In the genomic region with DNA sequence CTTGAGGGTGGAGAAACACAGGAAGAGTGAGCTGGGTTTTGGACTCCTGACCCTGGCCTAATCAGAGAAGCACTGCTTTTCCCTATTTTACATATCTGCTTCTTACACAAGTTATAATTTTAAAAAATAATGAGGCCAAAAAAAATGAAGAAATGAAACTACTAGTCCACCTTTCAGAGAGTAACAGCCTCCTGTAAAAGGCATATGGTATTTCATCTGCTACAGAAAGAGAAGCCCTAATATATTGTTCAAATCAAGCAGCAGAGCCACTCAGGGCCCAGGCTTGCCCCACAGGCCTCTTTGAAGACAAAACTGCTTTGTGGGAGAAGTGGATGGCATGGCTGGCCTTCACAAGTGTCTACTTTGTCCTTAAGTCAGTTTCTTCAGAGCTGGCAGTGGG, we compare ENCODE assay signal across 19 cellular contexts. TPM values are rescaled to one million over a fixed set of nuclear protein-coding genes. Genes with fewer than 3 reads are reported as not detected.
A peak's percentile ranks its signal among the peaks of the same experiment; 100 is the strongest.
DNase-seq lines count a peak whose midpoint lies in the region; ATAC-seq, FAIRE-seq and TF ChIP-seq lines count a peak whose summit lies in the region.
"Had no signal": no experiment of that assay in that cellular context is flagged by ENCODE, and none has a peak within 500 bp of the region (broad histone marks: within the 10 kb centered on the region; RNA-seq: fewer than 3 reads in every experiment).

No MANE protein-coding gene starts in this region.

- no peaks in the 10 kb centered on the region for H3K79me2 ChIP-seq in GM12878 (ENCODE audit: control insufficient read depth, insufficient read depth, low read length)

- no peaks in the 10 kb centered on the region for H3K36me3 ChIP-seq in GM12878 (ENCODE audit: control insufficient read depth in 2 of 2, insufficient read depth in 2 of 2, low read length in 1 of 2)
- H3K36me3 ChIP-seq: BLaER1 treated with 17β-estradiol and CSF1 and Interleukin-3, amounts not matched to agents 10 nM and 100 nM had no signal

- no TSS peak for BruUV-seq in GM12878 (replicated peaks; lab: Mats Ljungman, UMichigan)

- TF ChIP-seq RAD21 in GM12878 (IDR thresholded peaks at IDR 0.05; ENCODE audit: insufficient read depth, low read depth, low read length): no peak

- TF ChIP-seq EP300 in GM12878 (IDR thresholded peaks at IDR 0.05; ENCODE audit: borderline replicate concordance in 1 of 2, control insufficient read depth in 1 of 2, low read depth in 2 of 2, low read length in 2 of 2): no peak

- in situ Hi-C loops in GM12878 (cut with MboI): loop anchor here (10.0 kb wide), 1 partner anchor 62 kb away; no protein-coding TSS in a partner anchor

- TF ChIP-seq POLR2A in GM12878 (IDR thresholded peaks at IDR 0.05; ENCODE audit: low read depth, low read length): no peak

- H4K20me1 ChIP-seq in GM12878 (ENCODE audit: control insufficient read depth, insufficient read depth): no peaks in the 10 kb centered on the region
- H4K20me1 ChIP-seq: BLaER1 treated with 17β-estradiol and CSF1 and Interleukin-3, amounts not matched to agents 10 nM and 100 nM had no signal

- no peak overlapping the region for H3K9ac ChIP-seq in GM12878 (ENCODE audit: control insufficient read depth, insufficient read depth, low read length)

- SMC1A ChIA-PET in GM12878 (lab: Charles Lee; ENCODE audit: uncharacterized antibody, unreplicated experiment): interaction anchor here (1.5 kb wide), 1 partner anchor 8 kb away, joined by 6 read pairs; no protein-coding TSS in a partner anchor

- H2AFZ ChIP-seq in GM12878 (ENCODE audit: control insufficient read depth, low read depth, low read length): peak overlapping the region; percentile 40

- H3K27me3 ChIP-seq in GM12878 (replicated peaks in 1 of 2; ENCODE audit: control insufficient read depth in 2 of 2, insufficient read depth in 2 of 2, low read length in 1 of 2): no peaks in the 10 kb centered on the region
- H3K27me3 ChIP-seq: BLaER1 treated with 17β-estradiol and CSF1 and Interleukin-3, amounts not matched to agents 10 nM and 100 nM had no signal

- H3K27ac ChIP-seq in GM12878 (ENCODE audit: control insufficient read depth, insufficient read depth): no peak overlapping the region; the same call in 1 of the 2 replicates
- H3K27ac ChIP-seq: BLaER1 treated with 17β-estradiol and CSF1 and Interleukin-3, amounts not matched to agents 10 nM and 100 nM; SK-N-MC had no signal

- H3K4me3 Mint-ChIP-seq in stimulated activated effector memory CD8-positive, alpha-beta T cell treated with anti-CD3 and anti-CD28 coated beads, Interleukin-12 subunit alpha, Interleukin-12 subunit beta, amount 100 ng/mL, for 72 hours: no peak overlapping the region
- H3K4me3 Mint-ChIP-seq: activated CD4-positive, alpha-beta T cell treated with anti-CD3 and anti-CD28 coated beads for 36 hours; naive thymus-derived CD4-positive, alpha-beta T cell; type B pancreatic cell had no signal

- peaks cover 2% of the 10 kb centered on the region; the same call in 1 of the 3 replicates for H3K9me3 ChIP-seq in GM12878 (replicated peaks; ENCODE audit: control insufficient read depth, insufficient read depth, low read length)

- CTCF ChIA-PET in GM12878 (lab: Yijun Ruan, JAX): no interaction called here

- ATAC-seq in GM19351 (IDR thresholded peaks at IDR 0.05; ENCODE audit: unreplicated experiment) (peak; percentile 73), HG03095 (IDR thresholded peaks at IDR 0.05; ENCODE audit: unreplicated experiment) (peak; percentile 63), GM12878 (peak; percentile 63), GM21528 (IDR thresholded peaks at IDR 0.05; ENCODE audit: low FRiP score, unreplicated experiment) (no peak)
- ATAC-seq in stimulated activated effector memory CD8-positive, alpha-beta T cell treated with anti-CD3 and anti-CD28 coated beads, Interleukin-12 subunit alpha, Interleukin-12 subunit beta, amount 100 ng/mL, for 72 hours: no peak
- ATAC-seq: activated CD4-positive, alpha-beta T cell treated with anti-CD3 and anti-CD28 coated beads for 36 hours; left ventricle myocardium superior; naive thymus-derived CD4-positive, alpha-beta T cell had no signal

- H3K9me3 Mint-ChIP-seq in stimulated activated effector memory CD8-positive, alpha-beta T cell treated with anti-CD3 and anti-CD28 coated beads, Interleukin-12 subunit alpha, Interleukin-12 subunit beta, amount 100 ng/mL, for 72 hours: no peaks in the 10 kb centered on the region
- H3K9me3 Mint-ChIP-seq: type B pancreatic cell had no signal

- H3K4me1 Mint-ChIP-seq in stimulated activated effector memory CD8-positive, alpha-beta T cell treated with anti-CD3 and anti-CD28 coated beads, Interleukin-12 subunit alpha, Interleukin-12 subunit beta, amount 100 ng/mL, for 72 hours: peaks cover 40% of the 10 kb centered on the region

- H3K4me3 ChIP-seq in GM12878: no peak overlapping the region
- H3K4me3 ChIP-seq: BLaER1 treated with 17β-estradiol and CSF1 and Interleukin-3, amounts not matched to agents 10 nM and 100 nM; SK-N-MC had no signal

- no peak for DNase-seq in GM12878 (ENCODE audit: low read depth, low spot score)
- no peak for DNase-seq in stimulated activated effector memory CD8-positive, alpha-beta T cell treated with anti-CD3 and anti-CD28 coated beads, Interleukin-12 subunit alpha, Interleukin-12 subunit beta, amount 100 ng/mL, for 72 hours (ENCODE audit: low spot score in 2 of 2)
- DNase-seq in activated CD4-positive, CD25-positive, alpha-beta regulatory T cell treated with anti-CD3 and anti-CD28 coated beads, Interleukin-2, amount 50 U/mL, for 72 hours: no peak
- DNase-seq in ecto neural progenitor cell (ENCODE audit: low spot score): no peak
- DNase-seq: activated CD4-positive, alpha-beta T cell treated with anti-CD3 and anti-CD28 coated beads for 36 hours; activated CD8-positive, alpha-beta memory T cell treated with anti-CD3 and anti-CD28 coated beads, Interleukin-2, amount 50 U/mL, for 4 hours; activated gamma-delta T cell; amygdala; left ventricle myocardium superior; naive thymus-derived CD4-positive, alpha-beta T cell; NCI-H2029 treated with DMSO at 0.1 percent for 48 hours; NCI-H510A had no signal

- TF ChIP-seq CTCF in GM12878 (IDR thresholded peaks at IDR 0.05 in 2 of 3, conservative IDR thresholded peaks at IDR 0.05 in 1 of 3; ENCODE audit: control insufficient read depth in 2 of 3, extremely low read depth in 1 of 3, insufficient read depth in 1 of 3, low read depth in 3 of 3, low read length in 3 of 3): no peak

- H3K4me1 ChIP-seq in GM12878 (ENCODE audit: control insufficient read depth, insufficient read depth, low read length): peaks cover 10% of the 10 kb centered on the region

- H3K36me3 Mint-ChIP-seq in stimulated activated effector memory CD8-positive, alpha-beta T cell treated with anti-CD3 and anti-CD28 coated beads, Interleukin-12 subunit alpha, Interleukin-12 subunit beta, amount 100 ng/mL, for 72 hours: peaks cover 44% of the 10 kb centered on the region

- FAIRE-seq in GM12878 (lab: Jason Lieb, UNC): no peak

- POLR2A ChIA-PET in GM12878 (lab: Charles Lee): no interaction called here

- H3K4me2 ChIP-seq in GM12878 (ENCODE audit: control insufficient read depth, insufficient read depth): peak overlapping the region; percentile 20; the same call in 1 of the 2 replicates

- intact Hi-C loops in GM12878 (cut with micrococcal nuclease; ENCODE audit: unreplicated experiment): no loop called here

- RAD21 ChIA-PET in GM12878 (lab: Charles Lee; ENCODE audit: unreplicated experiment): interaction anchor here (2.1 kb wide), 1 partner anchor 15 kb away, joined by 4 read pairs; no protein-coding TSS in a partner anchor

- peak overlapping the region; percentile 26 for H3K27ac Mint-ChIP-seq in stimulated activated effector memory CD8-positive, alpha-beta T cell treated with anti-CD3 and anti-CD28 coated beads, Interleukin-12 subunit alpha, Interleukin-12 subunit beta, amount 100 ng/mL, for 72 hours
- H3K27ac Mint-ChIP-seq: activated CD4-positive, alpha-beta T cell treated with anti-CD3 and anti-CD28 coated beads for 36 hours; naive thymus-derived CD4-positive, alpha-beta T cell; type B pancreatic cell had no signal

RNA-seq across cellular contexts. Expression of a gene that starts 10.0 kb away (rescaled TPM):
- 3.7 and 5.0 TPM in 2 replicates for total RNA-seq in GM12878 (2013; cell fraction: nucleolus; rRNA removed)
- total RNA-seq in GM12878 (2014; rRNA removed) (0.62 and 2.2 TPM in 2 replicates), GM12878 (2014; rRNA removed; fragmentation: Illumina TruSeq; extraction: Trizol) (0.89 and 1.0 TPM in 2 replicates), GM12878 (2021) (1.1 and 1.4 TPM in 2 replicates)
- 0.77 TPM for polyA plus RNA-seq in GM12878 (2011; ENCODE audit: low read depth)
- polyA plus RNA-seq in GM12878 (2011; rRNA removed) (0.10 and 0.17 TPM in 2 replicates), GM12878 (2014; fragmentation: Illumina TruSeq; extraction: Trizol) (0.82 and 0.93 TPM in 2 replicates), GM12878 (2014; fragmentation: Nextera tagmentation; extraction: Ambion mirVana) (under 1 TPM; 0.23 to 0.26 TPM), GM12878 (2014; rRNA removed) (0.55 and 0.88 TPM in 2 replicates), GM12878 (2016; fragmentation: Nextera tagmentation; extraction: Ambion mirVana) (under 1 TPM; 0.39 to 0.44 TPM)
- polyA plus RNA-seq in GM12878 (2011; cell fraction: cytosol; rRNA removed): 0.07 and 0.08 TPM in 2 replicates
- polyA plus RNA-seq in GM12878 (2011; cell fraction: nucleus; rRNA removed): 0.07 and 0.27 TPM in 2 replicates
- polyA plus RNA-seq in GM12878 (2012): 0.56 and 0.64 TPM in 2 replicates
- 0.07 and 0.26 TPM in 2 replicates for polyA minus RNA-seq in GM12878 (2011; rRNA and poly(A)+ RNA removed)
- polyA minus RNA-seq in GM12878 (2011; cell fraction: cytosol; rRNA and poly(A)+ RNA removed): not detected in 2 replicates
- polyA minus RNA-seq in GM12878 (2011; cell fraction: nucleus; rRNA and poly(A)+ RNA removed): under 0.01 and 0.19 TPM in 2 replicates

RNA-seq across cellular contexts. Expression of a gene that starts 28.4 kb away (rescaled TPM):
- total RNA-seq in GM12878 (2013; cell fraction: nucleolus; rRNA removed): not detected in 2 replicates
- total RNA-seq in GM12878 (2014; rRNA removed) (not detected in 2 replicates), GM12878 (2014; rRNA removed; fragmentation: Illumina TruSeq; extraction: Trizol) (not detected in 2 replicates), GM12878 (2021) (not detected in 2 replicates)
- not detected for polyA plus RNA-seq in GM12878 (2011; ENCODE audit: low read depth)
- polyA plus RNA-seq in GM12878 (2011; rRNA removed) (not detected in 2 replicates), GM12878 (2014; fragmentation: Illumina TruSeq; extraction: Trizol) (not detected in 2 replicates), GM12878 (2014; fragmentation: Nextera tagmentation; extraction: Ambion mirVana) (not detected), GM12878 (2014; rRNA removed) (not detected in 2 replicates), GM12878 (2016; fragmentation: Nextera tagmentation; extraction: Ambion mirVana) (not detected)
- not detected in 2 replicates for polyA plus RNA-seq in GM12878 (2011; cell fraction: cytosol; rRNA removed)
- not detected in 2 replicates for polyA plus RNA-seq in GM12878 (2011; cell fraction: nucleus; rRNA removed)
- not detected in 2 replicates for polyA plus RNA-seq in GM12878 (2012)
- not detected in 2 replicates for polyA minus RNA-seq in GM12878 (2011; rRNA and poly(A)+ RNA removed)
- not detected in 2 replicates for polyA minus RNA-seq in GM12878 (2011; cell fraction: cytosol; rRNA and poly(A)+ RNA removed)
- not detected in 2 replicates for polyA minus RNA-seq in GM12878 (2011; cell fraction: nucleus; rRNA and poly(A)+ RNA removed)
- total RNA-seq: activated CD4-positive, alpha-beta T cell treated with anti-CD3 and anti-CD28 coated beads for 36 hours; naive thymus-derived CD4-positive, alpha-beta T cell had no signal

RNA-seq across cellular contexts. Expression of a gene that starts 34.6 kb away (rescaled TPM):
- total RNA-seq in GM12878 (2013; cell fraction: nucleolus; rRNA removed): not detected in 2 replicates
- total RNA-seq in GM12878 (2014; rRNA removed): not detected in 2 replicates
- total RNA-seq in GM12878 (2014; rRNA removed; fragmentation: Illumina TruSeq; extraction: Trizol): not detected in 2 replicates
- total RNA-seq in GM12878 (2021): not detected in 2 replicates
- not detected for polyA plus RNA-seq in GM12878 (2011; ENCODE audit: low read depth)
- polyA plus RNA-seq in GM12878 (2011; rRNA removed): 0.10 TPM in 1 of 2 replicates, not detected in the other
- polyA plus RNA-seq in GM12878 (2011; cell fraction: cytosol; rRNA removed): not detected in 2 replicates
- polyA plus RNA-seq in GM12878 (2011; cell fraction: nucleus; rRNA removed): 0.10 and 0.12 TPM in 2 replicates
- not detected in 2 replicates for polyA plus RNA-seq in GM12878 (2012)
- polyA plus RNA-seq in GM12878 (2014; fragmentation: Illumina TruSeq; extraction: Trizol): not detected in 2 replicates
- polyA plus RNA-seq in GM12878 (2014; fragmentation: Nextera tagmentation; extraction: Ambion mirVana): not detected
- not detected in 2 replicates for polyA plus RNA-seq in GM12878 (2014; rRNA removed)
- not detected for polyA plus RNA-seq in GM12878 (2016; fragmentation: Nextera tagmentation; extraction: Ambion mirVana)
- polyA minus RNA-seq in GM12878 (2011; rRNA and poly(A)+ RNA removed): not detected in 2 replicates
- polyA minus RNA-seq in GM12878 (2011; cell fraction: cytosol; rRNA and poly(A)+ RNA removed): not detected in 2 replicates
- not detected in 2 replicates for polyA minus RNA-seq in GM12878 (2011; cell fraction: nucleus; rRNA and poly(A)+ RNA removed)
- total RNA-seq: activated CD4-positive, alpha-beta T cell treated with anti-CD3 and anti-CD28 coated beads for 36 hours; epithelial cell of proximal tubule; naive thymus-derived CD4-positive, alpha-beta T cell had no signal
- polyA plus RNA-seq: naive thymus-derived CD4-positive, alpha-beta T cell had no signal

RNA-seq across cellular contexts. Expression of a gene that starts 35.6 kb away (rescaled TPM):
- total RNA-seq in GM12878 (2013; cell fraction: nucleolus; rRNA removed): not detected in 2 replicates
- total RNA-seq in GM12878 (2014; rRNA removed): not detected in 2 replicates
- total RNA-seq in GM12878 (2014; rRNA removed; fragmentation: Illumina TruSeq; extraction: Trizol): not detected in 2 replicates
- not detected in 2 replicates for total RNA-seq in GM12878 (2021)
- not detected for polyA plus RNA-seq in GM12878 (2011; ENCODE audit: low read depth)
- not detected in 2 replicates for polyA plus RNA-seq in GM12878 (2011; rRNA removed)
- polyA plus RNA-seq in GM12878 (2011; cell fraction: cytosol; rRNA removed): not detected in 2 replicates
- polyA plus RNA-seq in GM12878 (2011; cell fraction: nucleus; rRNA removed): not detected in 2 replicates
- polyA plus RNA-seq in GM12878 (2012): 0.27 TPM in 1 of 2 replicates, not detected in the other
- polyA plus RNA-seq in GM12878 (2014; fragmentation: Illumina TruSeq; extraction: Trizol): not detected in 2 replicates
- not detected for polyA plus RNA-seq in GM12878 (2014; fragmentation: Nextera tagmentation; extraction: Ambion mirVana)
- polyA plus RNA-seq in GM12878 (2014; rRNA removed): not detected in 2 replicates
- 1 to 10 TPM in 1 of 2 experiments, under 1 TPM in 1; 0.72 to 1.0 TPM for polyA plus RNA-seq in GM12878 (2016; fragmentation: Nextera tagmentation; extraction: Ambion mirVana)
- not detected in 2 replicates for polyA minus RNA-seq in GM12878 (2011; rRNA and poly(A)+ RNA removed)
- not detected in 2 replicates for polyA minus RNA-seq in GM12878 (2011; cell fraction: cytosol; rRNA and poly(A)+ RNA removed)
- not detected in 2 replicates for polyA minus RNA-seq in GM12878 (2011; cell fraction: nucleus; rRNA and poly(A)+ RNA removed)
- total RNA-seq: activated CD4-positive, alpha-beta T cell treated with anti-CD3 and anti-CD28 coated beads for 36 hours; naive thymus-derived CD4-positive, alpha-beta T cell had no signal
- polyA plus RNA-seq: naive thymus-derived CD4-positive, alpha-beta T cell had no signal

Comparison
In these comparisons a context has a peak if more than half of its experiments do, and no peak if none do; other contexts are left out.
1. ATAC-seq: peak in GM19351 (single experiment), HG03095 (single experiment) and GM12878 (single experiment); none in stimulated activated effector memory CD8-positive, alpha-beta T cell treated with anti-CD3 and anti-CD28 coated beads, Interleukin-12 subunit alpha, Interleukin-12 subunit beta, amount 100 ng/mL, for 72 hours (single experiment) and GM21528 (single experiment).